23 cellular contexts compared by ENCODE assay signal in the genomic region with DNA sequence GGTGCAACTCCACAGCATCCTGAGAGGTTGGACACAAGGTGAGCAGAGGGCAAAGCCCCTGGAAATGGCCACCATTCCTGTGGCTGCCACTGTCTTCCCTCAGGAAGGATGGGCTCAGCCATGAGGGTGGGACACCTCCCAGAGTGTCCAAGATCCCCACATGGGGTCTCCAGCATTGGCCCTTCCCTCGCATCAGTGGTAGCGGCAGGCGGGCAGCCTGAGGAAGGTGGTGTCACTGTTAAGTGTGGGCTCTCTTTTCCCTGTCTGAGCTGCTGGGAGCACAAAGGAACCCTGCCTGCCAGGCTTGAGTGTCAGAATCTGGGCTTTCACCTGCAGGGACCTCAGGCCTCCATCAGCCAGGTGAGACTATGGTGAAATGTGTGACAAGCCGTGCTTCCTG.
"Had no signal": no experiment of that assay in that cellular context is flagged by ENCODE, and none has a peak within 500 bp of the region (broad histone marks: within the 10 kb centered on the region; RNA-seq: fewer than 3 reads in every experiment).

No MANE protein-coding gene starts in this region.

- H3K4me1 ChIP-seq: breast epithelium had no signal

- H3K27ac Mint-ChIP-seq: activated CD8-positive, alpha-beta T cell treated with anti-CD3 and anti-CD28 coated beads for 36 hours; activated naive CD4-positive, alpha-beta T cell treated with anti-CD3 and anti-CD28 coated beads, Interleukin-2, amount 10 ng/mL, durations not matched to agents 7 days and 5 days; activated naive CD8-positive, alpha-beta T cell treated with anti-CD3 and anti-CD28 coated beads, Interleukin-2, amount 10 ng/mL, durations not matched to agents 7 days and 5 days had no signal

- H3K36me3 ChIP-seq: MG63, SJCRH30 had no signal

- H3K9me3 Mint-ChIP-seq: activated CD8-positive, alpha-beta T cell treated with anti-CD3 and anti-CD28 coated beads for 36 hours; activated naive CD4-positive, alpha-beta T cell treated with anti-CD3 and anti-CD28 coated beads, Interleukin-2, amount 10 ng/mL, durations not matched to agents 7 days and 5 days; activated T-cell treated with anti-CD3 and anti-CD28 coated beads, Interleukin-2, amount 50 U/mL, for 4 hours had no signal

- H3K27ac ChIP-seq: body of pancreas, SJCRH30, SK-N-MC had no signal

- H3K27me3 Mint-ChIP-seq: activated CD8-positive, alpha-beta T cell treated with anti-CD3 and anti-CD28 coated beads for 36 hours; activated naive CD4-positive, alpha-beta T cell treated with anti-CD3 and anti-CD28 coated beads, Interleukin-2, amount 10 ng/mL, durations not matched to agents 7 days and 5 days; activated naive CD8-positive, alpha-beta T cell treated with anti-CD3 and anti-CD28 coated beads, Interleukin-2, amount 10 ng/mL, durations not matched to agents 7 days and 5 days had no signal

- H3K27me3 ChIP-seq: body of pancreas, breast epithelium, MG63 had no signal

- DNase-seq: activated CD8-positive, alpha-beta memory T cell treated with anti-CD3 and anti-CD28 coated beads, Interleukin-2, amount 50 U/mL, for 4 hours; activated CD8-positive, alpha-beta T cell treated with anti-CD3 and anti-CD28 coated beads for 36 hours; activated effector memory CD4-positive, alpha-beta T cell treated with Interleukin-2 at 50 U/mL for 16 hours; activated naive CD4-positive, alpha-beta T cell treated with anti-CD3 and anti-CD28 coated beads, Interleukin-2, amount 10 ng/mL, durations not matched to agents 7 days and 5 days; activated naive CD8-positive, alpha-beta T cell treated with anti-CD3 and anti-CD28 coated beads, Interleukin-2, amount 10 ng/mL, durations not matched to agents 7 days and 5 days; activated T-cell treated with anti-CD3 and anti-CD28 coated beads for 4 hours; activated T-cell treated with anti-CD3 and anti-CD28 coated beads, Interleukin-2, amount 50 U/mL, for 4 hours; body of pancreas; Kasumi-1; KG1; MG63; NCI-H1048; NCI-H1436 treated with DMSO at 0.1 percent for 48 hours; NCI-H1694 treated with DMSO at 0.1 percent for 48 hours; NCI-H2029; NCI-H345; NCI-H524 treated with DMSO at 0.1 percent for 48 hours; SHP77; SJCRH30; T1000 had no signal

- H3K9me3 ChIP-seq: body of pancreas, breast epithelium, MG63, SJCRH30 had no signal

- H3K4me3 ChIP-seq: body of pancreas, breast epithelium, MG63, SJCRH30, SK-N-MC had no signal

- ATAC-seq: activated CD8-positive, alpha-beta T cell treated with anti-CD3 and anti-CD28 coated beads for 36 hours; activated T-cell treated with anti-CD3 and anti-CD28 coated beads, Interleukin-2, amount 50 U/mL, for 4 hours; body of pancreas; Panc1 had no signal

- H3K4me3 Mint-ChIP-seq: activated CD8-positive, alpha-beta T cell treated with anti-CD3 and anti-CD28 coated beads for 36 hours; activated naive CD4-positive, alpha-beta T cell treated with anti-CD3 and anti-CD28 coated beads, Interleukin-2, amount 10 ng/mL, durations not matched to agents 7 days and 5 days; activated naive CD8-positive, alpha-beta T cell treated with anti-CD3 and anti-CD28 coated beads, Interleukin-2, amount 10 ng/mL, durations not matched to agents 7 days and 5 days; activated T-cell treated with anti-CD3 and anti-CD28 coated beads, Interleukin-2, amount 50 U/mL, for 4 hours had no signal
